ENCODE assay signal across 10 cellular contexts in the genomic region with DNA sequence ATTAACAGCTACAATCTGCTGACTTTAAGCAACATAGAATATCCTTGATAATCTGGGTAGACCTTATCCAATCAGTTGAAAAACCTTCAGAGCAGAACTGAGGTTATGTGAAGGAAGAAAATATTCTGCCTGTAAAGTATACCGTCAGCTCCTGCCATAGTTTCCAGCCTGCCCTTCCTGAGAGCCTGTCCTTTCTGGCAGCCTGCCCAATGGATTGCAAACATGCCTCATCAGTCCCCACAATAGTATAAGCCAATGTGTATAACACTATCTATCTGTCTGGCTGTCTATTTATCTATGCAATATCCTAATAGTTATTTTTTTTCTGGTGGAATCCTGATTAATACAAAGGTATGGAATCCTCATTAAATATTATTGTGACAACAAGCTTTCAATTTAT.
DNase-seq lines count a peak whose midpoint lies in the region; ATAC-seq lines count a peak whose summit lies in the region.
"Had no signal": no experiment of that assay in that cellular context is flagged by ENCODE, and none has a peak within 500 bp of the region (broad histone marks: within the 10 kb centered on the region; RNA-seq: fewer than 3 reads in every experiment).

No MANE protein-coding gene starts in this region.

- DNase-seq in HT1080 (ENCODE audit: low read depth) = peak; percentile 32
- DNase-seq in NCI-H510A treated with DMSO at 0.1 percent for 48 hours (lab: John Stamatoyannopoulos, UW) = peak; percentile 36
- peak; percentile 52 for DNase-seq in dermis blood vessel endothelial cell
- peak; percentile 40 for DNase-seq in posterior vena cava (ENCODE audit: low spot score)
- no peak for DNase-seq in activated CD8-positive, alpha-beta memory T cell treated with anti-CD3 and anti-CD28 coated beads for 24 hours
- DNase-seq: Caco-2, KG1, NCI-H2171 treated with DMSO at 0.1 percent for 48 hours had no signal

- intact Hi-C loops in posterior vena cava (cut with DNase I) = loop anchor here in 1 of 2 donors (5.0 kb wide), 1 partner anchor 564 kb away; no protein-coding TSS in a partner anchor

- ATAC-seq in GM18519 (IDR thresholded peaks at IDR 0.05; ENCODE audit: low FRiP score, unreplicated experiment) (no peak), HG02642 (IDR thresholded peaks at IDR 0.05; ENCODE audit: poor library complexity, unreplicated experiment) (no peak)
